ENCODE assay signal across 14 cellular contexts in the genomic region with DNA sequence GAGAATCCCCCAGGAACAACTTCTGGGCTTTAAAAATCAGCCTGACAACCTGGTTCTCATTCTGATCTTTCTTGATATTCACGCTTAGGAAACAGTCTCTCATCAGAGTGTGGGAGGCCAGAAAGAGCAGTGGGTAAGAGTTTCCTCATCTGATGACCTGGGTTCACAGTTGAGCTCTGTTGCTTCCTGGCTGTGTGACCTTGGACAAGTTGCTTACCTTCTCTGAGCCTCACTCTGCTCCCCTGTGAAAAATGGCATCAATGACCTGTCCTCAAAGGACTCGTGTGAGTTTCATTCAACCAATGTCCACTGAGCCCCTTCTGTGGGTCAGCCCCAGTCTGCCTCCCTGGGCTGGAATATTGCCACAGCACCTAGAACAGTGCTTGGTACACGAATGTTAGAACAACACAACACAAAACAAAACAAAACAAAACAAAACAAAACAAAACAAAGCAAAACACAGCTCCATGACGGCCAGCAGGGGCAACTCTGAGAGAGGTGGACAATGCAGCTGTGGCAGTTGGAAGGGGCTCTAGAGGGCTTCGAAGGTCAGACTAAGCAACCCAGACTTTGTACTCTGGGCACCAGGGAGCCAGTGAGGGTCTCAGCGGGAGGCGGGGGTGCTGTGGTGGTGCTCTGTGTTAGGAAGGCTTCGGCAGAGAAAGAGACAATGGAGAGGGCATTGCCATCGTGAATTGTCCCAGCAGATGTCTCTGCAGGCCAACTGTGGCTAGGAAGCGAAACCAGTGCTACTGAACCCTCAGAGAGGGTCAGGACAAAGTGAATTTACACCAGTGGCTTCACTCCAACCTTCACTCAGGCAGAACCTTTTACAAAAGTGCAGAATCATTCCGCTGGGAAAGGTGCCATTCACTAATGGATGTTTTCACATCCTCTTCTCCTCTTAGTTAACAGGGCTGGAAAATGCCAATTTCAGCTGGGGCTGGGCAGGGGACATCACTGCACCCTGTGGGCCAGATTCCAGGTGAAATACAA. TPM values are rescaled to one million over a fixed set of nuclear protein-coding genes. Genes with fewer than 3 reads are reported as not detected.
DNase-seq lines count a peak whose midpoint lies in the region; ATAC-seq and TF ChIP-seq lines count a peak whose summit lies in the region.
"Had no signal": no experiment of that assay in that cellular context is flagged by ENCODE, and none has a peak within 500 bp of the region (broad histone marks: within the 10 kb centered on the region; RNA-seq: fewer than 3 reads in every experiment).

No MANE protein-coding gene starts in this region.

- 60 to 73% methylated on average over 11 of the region's 11 CpGs for WGBS in sigmoid colon, 2 donors
- WGBS in lower leg skin, 2 donors, result 75% methylated on average over 11 of the region's 11 CpGs
- 87% methylated on average over 11 of the region's 11 CpGs for whole genome bisulfite sequencing in hepatocyte (ENCODE audit: low lambda C conversion rate, missing lambda C conversion rate)

- TF ChIP-seq CTCF in sigmoid colon (IDR thresholded peaks at IDR 0.05), result no peak
- TF ChIP-seq CTCF in lower leg skin (IDR thresholded peaks at IDR 0.05), result no peak
- no peak for TF ChIP-seq CTCF in hepatocyte (IDR thresholded peaks at IDR 0.05; ENCODE audit: poor library complexity)

- H3K4me1 ChIP-seq in sigmoid colon (peaks cover 0 to 3% (median 0%) of the 10 kb centered on the region in 4 donors), hepatocyte (ENCODE audit: insufficient read depth) (no peaks in the 10 kb centered on the region)
- H3K4me1 ChIP-seq: BE2C, gastrocnemius medialis had no signal

- H3K4me2 ChIP-seq in hepatocyte, result no peak overlapping the region

- H3K27ac ChIP-seq in sigmoid colon (no peak overlapping the region), hepatocyte (no peak overlapping the region)
- H3K27ac ChIP-seq: coronary artery, gastrocnemius medialis had no signal

- H3K36me3 Mint-ChIP-seq in stimulated activated naive B cell treated with anti-CD40 and anti-IgM and Interleukin-4, amounts not matched to agents 10 μg/mL and 1 μg/mL and 100 μg/mL, for 72 hours, result no peaks in the 10 kb centered on the region
- H3K36me3 Mint-ChIP-seq: mesothelial cell of epicardium had no signal

- peak; percentile 81 for DNase-seq in COR-L47 (lab: John Stamatoyannopoulos, UW)
- peak; percentile 97 for DNase-seq in NCI-H2029 treated with DMSO at 0.1 percent for 48 hours (lab: John Stamatoyannopoulos, UW)
- DNase-seq in cerebellar cortex (ENCODE audit: low spot score), result peak; percentile 22
- DNase-seq in middle frontal gyrus (ENCODE audit: extremely low spot score, low spot score), result peak; percentile 20
- DNase-seq in sigmoid colon, result no peak
- no peak for DNase-seq in lower leg skin (ENCODE audit: low spot score in 2 of 2)
- no peak for DNase-seq in hepatocyte (ENCODE audit: low spot score)
- DNase-seq in stimulated activated naive B cell treated with anti-CD40 and anti-IgM and Interleukin-4, amounts not matched to agents 10 μg/mL and 1 μg/mL and 100 μg/mL, for 72 hours, result no peak
- DNase-seq: activated CD4-positive, alpha-beta T cell treated with anti-CD3 and anti-CD28 coated beads, Interleukin-2, amount 10 ng/mL, durations not matched to agents 24 days and 14 days; BE2C; gastrocnemius medialis; NCI-H1930 had no signal

- no peaks in the 10 kb centered on the region for H3K9me3 Mint-ChIP-seq in stimulated activated naive B cell treated with anti-CD40 and anti-IgM and Interleukin-4, amounts not matched to agents 10 μg/mL and 1 μg/mL and 100 μg/mL, for 72 hours
- H3K9me3 Mint-ChIP-seq: activated CD4-positive, alpha-beta T cell treated with anti-CD3 and anti-CD28 coated beads, Interleukin-2, amount 10 ng/mL, durations not matched to agents 24 days and 14 days; mesothelial cell of epicardium had no signal

- H3K36me3 ChIP-seq in sigmoid colon (no peaks in the 10 kb centered on the region), hepatocyte (replicated peaks; ENCODE audit: insufficient read depth, low read depth) (no peaks in the 10 kb centered on the region)
- H3K36me3 ChIP-seq: BE2C, gastrocnemius medialis had no signal

- H3K4me1 Mint-ChIP-seq in stimulated activated naive B cell treated with anti-CD40 and anti-IgM and Interleukin-4, amounts not matched to agents 10 μg/mL and 1 μg/mL and 100 μg/mL, for 72 hours, result no peaks in the 10 kb centered on the region
- H3K4me1 Mint-ChIP-seq: mesothelial cell of epicardium had no signal

- no peak for TF ChIP-seq EP300 in sigmoid colon (IDR thresholded peaks at IDR 0.05)

- H3K9me3 ChIP-seq in sigmoid colon (no peaks in the 10 kb centered on the region), hepatocyte (ENCODE audit: low read depth) (no peaks in the 10 kb centered on the region)
- H3K9me3 ChIP-seq: BE2C, gastrocnemius medialis had no signal

- H3K27me3 ChIP-seq in sigmoid colon (peaks cover 0 to 4% (median 0%) of the 10 kb centered on the region in 3 donors), hepatocyte (peaks cover 5% of the 10 kb centered on the region)
- H3K27me3 ChIP-seq: BE2C, gastrocnemius medialis had no signal

- H3K4me3 ChIP-seq in sigmoid colon (no peak overlapping the region), lower leg skin (ENCODE audit: low read depth, poor library complexity, severe bottlenecking) (no peak overlapping the region), hepatocyte (no peak overlapping the region)
- H3K4me3 ChIP-seq: coronary artery, gastrocnemius medialis had no signal

- peaks cover 6 to 11% of the 10 kb centered on the region in 2 donors for H3K27me3 Mint-ChIP-seq in stimulated activated naive B cell treated with anti-CD40 and anti-IgM and Interleukin-4, amounts not matched to agents 10 μg/mL and 1 μg/mL and 100 μg/mL, for 72 hours
- H3K27me3 Mint-ChIP-seq: activated CD4-positive, alpha-beta T cell treated with anti-CD3 and anti-CD28 coated beads, Interleukin-2, amount 10 ng/mL, durations not matched to agents 24 days and 14 days had no signal

- intact Hi-C loops in sigmoid colon (cut with DNase I), result no loop called here
- intact Hi-C loops in lower leg skin (cut with DNase I; ENCODE audit: low total_unique reads), result no loop called here

- TF ChIP-seq POLR2A in sigmoid colon (IDR thresholded peaks at IDR 0.05) (no peak), lower leg skin (IDR thresholded peaks at IDR 0.05) (no peak)

- no peaks in the 10 kb centered on the region for H3K9me2 ChIP-seq in hepatocyte (replicated peaks; ENCODE audit: insufficient read depth)

- ATAC-seq in stimulated activated naive B cell treated with anti-CD40 and anti-IgM and Interleukin-4, amounts not matched to agents 10 μg/mL and 1 μg/mL and 100 μg/mL, for 72 hours (replicated peaks), result no peak
- ATAC-seq: gastrocnemius medialis had no signal

- no peaks in the 10 kb centered on the region for H3K79me2 ChIP-seq in hepatocyte

- H2AFZ ChIP-seq in hepatocyte, result no peak overlapping the region

- no peaks in the 10 kb centered on the region for H4K20me1 ChIP-seq in hepatocyte (ENCODE audit: insufficient read depth, poor library complexity, severe bottlenecking)

- H3K4me3 Mint-ChIP-seq in stimulated activated naive B cell treated with anti-CD40 and anti-IgM and Interleukin-4, amounts not matched to agents 10 μg/mL and 1 μg/mL and 100 μg/mL, for 72 hours, result no peak overlapping the region
- H3K4me3 Mint-ChIP-seq: activated CD4-positive, alpha-beta T cell treated with anti-CD3 and anti-CD28 coated beads, Interleukin-2, amount 10 ng/mL, durations not matched to agents 24 days and 14 days; mesothelial cell of epicardium had no signal

- no peak overlapping the region for H3K27ac Mint-ChIP-seq in stimulated activated naive B cell treated with anti-CD40 and anti-IgM and Interleukin-4, amounts not matched to agents 10 μg/mL and 1 μg/mL and 100 μg/mL, for 72 hours
- H3K27ac Mint-ChIP-seq: activated CD4-positive, alpha-beta T cell treated with anti-CD3 and anti-CD28 coated beads, Interleukin-2, amount 10 ng/mL, durations not matched to agents 24 days and 14 days; mesothelial cell of epicardium had no signal

RNA-seq across cellular contexts. Expression of gene C4orf50, which starts 14.3 kb away (rescaled TPM):
- total RNA-seq in sigmoid colon (under 1 TPM; 0.16 to 0.83 (median 0.70) TPM), lower leg skin (not detected), hepatocyte (0.04 TPM in 1 of 2 replicates, not detected in the other)
- polyA plus RNA-seq in sigmoid colon (under 1 TPM in 2 of 3 donors, not detected in 1; under 0.01 to 0.17 TPM), hepatocyte (not detected in 2 replicates)

Comparison
In these comparisons a context has a peak if more than half of its experiments do, and no peak if none do; other contexts are left out.
1. DNase-seq: peak in COR-L47 (single experiment), NCI-H2029 treated with DMSO at 0.1 percent for 48 hours (single experiment), cerebellar cortex (single experiment) and middle frontal gyrus (single experiment); none in sigmoid colon (single experiment), lower leg skin (0 of 2), hepatocyte (single experiment) and stimulated activated naive B cell treated with anti-CD40 and anti-IgM and Interleukin-4, amounts not matched to agents 10 μg/mL and 1 μg/mL and 100 μg/mL, for 72 hours (single experiment).